19 cellular contexts compared by ENCODE assay signal in genomic region chr5:35788724-35789123, GRCh38.
"Had no signal": no experiment of that assay in that cellular context is flagged by ENCODE, and none has a peak within 500 bp of the region (broad histone marks: within the 10 kb centered on the region; RNA-seq: fewer than 3 reads in every experiment).

No MANE protein-coding gene starts in this region.

- H3K4me3 ChIP-seq: body of pancreas, gastroesophageal sphincter, hepatocyte, sigmoid colon, thyroid gland had no signal

- H3K4me1 Mint-ChIP-seq: stimulated activated memory B cell treated with anti-CD40 and anti-IgM and Interleukin-4, amounts not matched to agents 10 μg/mL and 1 μg/mL and 100 μg/mL, for 72 hours had no signal

- H3K27me3 Mint-ChIP-seq: central memory CD8-positive, alpha-beta T cell; stimulated activated memory B cell treated with anti-CD40 and anti-IgM and Interleukin-4, amounts not matched to agents 10 μg/mL and 1 μg/mL and 100 μg/mL, for 72 hours had no signal

- H3K36me3 ChIP-seq: gastroesophageal sphincter, sigmoid colon, thyroid gland had no signal

- DNase-seq: activated CD4-positive, alpha-beta T cell treated with anti-CD3 and anti-CD28 coated beads for 4 hours; activated CD8-positive, alpha-beta memory T cell treated with anti-CD3 and anti-CD28 coated beads, Interleukin-2, amount 50 U/mL, for 48 hours; activated naive CD4-positive, alpha-beta T cell treated with Interleukin-2 at 50 U/mL for 16 hours; amygdala; body of pancreas; cortex of kidney; effector memory CD4-positive, alpha-beta T cell; left ventricle myocardium superior; sigmoid colon; stimulated activated CD4-positive, alpha-beta T cell treated with anti-CD3 and anti-CD28 coated beads, Interleukin-12 subunit alpha, Interleukin-12 subunit beta, amount 100 ng/mL, for 4 hours; stimulated activated CD4-positive, alpha-beta T cell treated with anti-CD3 and anti-CD28 coated beads, Interleukin-2, amount 100 ng/mL, for 24 hours; thyroid gland had no signal

- H3K27ac ChIP-seq: body of pancreas, epithelial cell of prostate, gastroesophageal sphincter, hepatocyte, thyroid gland had no signal

- H3K9me3 Mint-ChIP-seq: central memory CD8-positive, alpha-beta T cell; neural crest cell; stimulated activated memory B cell treated with anti-CD40 and anti-IgM and Interleukin-4, amounts not matched to agents 10 μg/mL and 1 μg/mL and 100 μg/mL, for 72 hours; T-helper 1 cell treated with Interleukin-12 subunit alpha and Interleukin-12 subunit beta and Interleukin-4 antibody, amounts not matched to agents 30 μg/mL and 1 μg/mL, for 36 hours had no signal

- H3K4me1 ChIP-seq: body of pancreas, gastroesophageal sphincter, sigmoid colon had no signal

- H3K4me3 Mint-ChIP-seq: central memory CD8-positive, alpha-beta T cell; neural crest cell; stimulated activated memory B cell treated with anti-CD40 and anti-IgM and Interleukin-4, amounts not matched to agents 10 μg/mL and 1 μg/mL and 100 μg/mL, for 72 hours had no signal

- ATAC-seq: body of pancreas; gastroesophageal sphincter; left ventricle myocardium superior; stimulated activated memory B cell treated with anti-CD40 and anti-IgM and Interleukin-4, amounts not matched to agents 10 μg/mL and 1 μg/mL and 100 μg/mL, for 72 hours had no signal

- H3K36me3 Mint-ChIP-seq: stimulated activated memory B cell treated with anti-CD40 and anti-IgM and Interleukin-4, amounts not matched to agents 10 μg/mL and 1 μg/mL and 100 μg/mL, for 72 hours had no signal

- H3K9me3 ChIP-seq: body of pancreas, gastroesophageal sphincter, sigmoid colon, thyroid gland had no signal

- H3K27ac Mint-ChIP-seq: stimulated activated memory B cell treated with anti-CD40 and anti-IgM and Interleukin-4, amounts not matched to agents 10 μg/mL and 1 μg/mL and 100 μg/mL, for 72 hours had no signal

- H3K27me3 ChIP-seq: body of pancreas, gastroesophageal sphincter, hepatocyte, sigmoid colon, thyroid gland had no signal
